Comparison of ENCODE assay signal across 15 cellular contexts in genomic region chr9:123365287-123365880, GRCh38. TPM values are rescaled to one million over a fixed set of nuclear protein-coding genes. Genes with fewer than 3 reads are reported as not detected.
DNase-seq lines count a peak whose midpoint lies in the region; TF ChIP-seq lines count a peak whose summit lies in the region.
"Had no signal": no experiment of that assay in that cellular context is flagged by ENCODE, and none has a peak within 500 bp of the region (broad histone marks: within the 10 kb centered on the region; RNA-seq: fewer than 3 reads in every experiment).

No MANE protein-coding gene starts in this region.

- TF ChIP-seq POLR2A in NB4 (IDR thresholded peaks at IDR 0.05; ENCODE audit: extremely low read depth, insufficient read length): no peak

- H3K4me3 ChIP-seq in NB4 (ENCODE audit: low read depth, low read length): no peak overlapping the region
- H3K4me3 ChIP-seq: body of pancreas, gastroesophageal sphincter, skin epidermis had no signal

- H3K9me3 Mint-ChIP-seq in osteocyte (ENCODE audit: unreplicated experiment): no peaks in the 10 kb centered on the region
- no peaks in the 10 kb centered on the region for H3K9me3 Mint-ChIP-seq in activated T-helper 1 cell treated with anti-CD3 and anti-CD28 coated beads, Interleukin-12 subunit alpha, Interleukin-12 subunit beta, Interleukin-2, Interleukin-4 antibody, amounts not matched to agents 30 ng/mL and 10 ng/mL and 1 ng/mL, durations not matched to agents 14 hours and 24 hours and 36 hours
- H3K9me3 Mint-ChIP-seq: memory B cell had no signal

- H3K4me1 Mint-ChIP-seq in osteocyte (ENCODE audit: unreplicated experiment): peaks cover 24% of the 10 kb centered on the region
- no peaks in the 10 kb centered on the region for H3K4me1 Mint-ChIP-seq in activated T-helper 1 cell treated with anti-CD3 and anti-CD28 coated beads, Interleukin-12 subunit alpha, Interleukin-12 subunit beta, Interleukin-2, Interleukin-4 antibody, amounts not matched to agents 30 ng/mL and 10 ng/mL and 1 ng/mL, durations not matched to agents 14 hours and 24 hours and 36 hours (ENCODE audit: low read depth)

- peak overlapping the region; percentile 55 for H3K27ac ChIP-seq in cingulate gyrus (ENCODE audit: low read depth, low read length)
- H3K27ac ChIP-seq: 22Rv1, body of pancreas, gastroesophageal sphincter, skin epidermis had no signal

- peak; percentile 54 for DNase-seq in DMS 273 (lab: John Stamatoyannopoulos, UW; ENCODE audit: unreplicated experiment)
- no peak for DNase-seq in DMS 273 treated with DMSO at 0.1 percent for 48 hours (lab: John Stamatoyannopoulos, UW)
- no peak for DNase-seq in NB4 (ENCODE audit: low read depth)
- DNase-seq in osteocyte (ENCODE audit: extremely low spot score, unreplicated experiment): no peak
- DNase-seq in HT-29 (ENCODE audit: low spot score): no peak
- no peak for DNase-seq in NCI-H510A (lab: John Stamatoyannopoulos, UW)
- no peak for DNase-seq in activated T-helper 1 cell treated with anti-CD3 and anti-CD28 coated beads, Interleukin-12 subunit alpha, Interleukin-12 subunit beta, Interleukin-2, Interleukin-4 antibody, amounts not matched to agents 30 ng/mL and 10 ng/mL and 1 ng/mL, durations not matched to agents 14 hours and 24 hours and 36 hours (ENCODE audit: low spot score)
- DNase-seq: body of pancreas, GDM1, NCI-H2227 treated with DMSO at 0.1 percent for 48 hours had no signal

- TF ChIP-seq CTCF in NB4 (IDR thresholded peaks at IDR 0.05; ENCODE audit: low read depth, low read length) (peak; percentile 27), osteocyte (IDR thresholded peaks at IDR 0.05) (no peak)

- intact Hi-C loops in activated T-helper 1 cell treated with anti-CD3 and anti-CD28 coated beads, Interleukin-12 subunit alpha, Interleukin-12 subunit beta, Interleukin-2, Interleukin-4 antibody, amounts not matched to agents 30 ng/mL and 10 ng/mL and 1 ng/mL, durations not matched to agents 14 hours and 24 hours and 36 hours (cut with micrococcal nuclease): no loop called here

- peak overlapping the region; percentile 67 for H3K27ac Mint-ChIP-seq in osteocyte (ENCODE audit: unreplicated experiment)
- H3K27ac Mint-ChIP-seq in activated T-helper 1 cell treated with anti-CD3 and anti-CD28 coated beads, Interleukin-12 subunit alpha, Interleukin-12 subunit beta, Interleukin-2, Interleukin-4 antibody, amounts not matched to agents 30 ng/mL and 10 ng/mL and 1 ng/mL, durations not matched to agents 14 hours and 24 hours and 36 hours: no peak overlapping the region
- H3K27ac Mint-ChIP-seq: memory B cell had no signal

- H3K4me3 Mint-ChIP-seq in osteocyte (ENCODE audit: unreplicated experiment): no peak overlapping the region
- no peak overlapping the region for H3K4me3 Mint-ChIP-seq in activated T-helper 1 cell treated with anti-CD3 and anti-CD28 coated beads, Interleukin-12 subunit alpha, Interleukin-12 subunit beta, Interleukin-2, Interleukin-4 antibody, amounts not matched to agents 30 ng/mL and 10 ng/mL and 1 ng/mL, durations not matched to agents 14 hours and 24 hours and 36 hours
- H3K4me3 Mint-ChIP-seq: memory B cell had no signal

- H3K27me3 Mint-ChIP-seq in osteocyte (ENCODE audit: unreplicated experiment): peaks cover 2% of the 10 kb centered on the region
- peaks cover 3% of the 10 kb centered on the region for H3K27me3 Mint-ChIP-seq in activated T-helper 1 cell treated with anti-CD3 and anti-CD28 coated beads, Interleukin-12 subunit alpha, Interleukin-12 subunit beta, Interleukin-2, Interleukin-4 antibody, amounts not matched to agents 30 ng/mL and 10 ng/mL and 1 ng/mL, durations not matched to agents 14 hours and 24 hours and 36 hours (ENCODE audit: insufficient read depth)

- H3K36me3 Mint-ChIP-seq in osteocyte (ENCODE audit: unreplicated experiment): no peaks in the 10 kb centered on the region
- H3K36me3 Mint-ChIP-seq in activated T-helper 1 cell treated with anti-CD3 and anti-CD28 coated beads, Interleukin-12 subunit alpha, Interleukin-12 subunit beta, Interleukin-2, Interleukin-4 antibody, amounts not matched to agents 30 ng/mL and 10 ng/mL and 1 ng/mL, durations not matched to agents 14 hours and 24 hours and 36 hours (ENCODE audit: low read depth): no peaks in the 10 kb centered on the region
- H3K36me3 Mint-ChIP-seq: memory B cell had no signal

RNA-seq across cellular contexts. Expression of gene CRB2, which starts 9.4 kb away (rescaled TPM):
- not detected in 2 replicates for total RNA-seq in osteocyte
- 0.78 and 0.94 TPM in 2 replicates for total RNA-seq in HT-29 (2014; rRNA removed; shearing (Covaris generic))
- not detected in 2 replicates for total RNA-seq in activated T-helper 1 cell treated with anti-CD3 and anti-CD28 coated beads, Interleukin-12 subunit alpha, Interleukin-12 subunit beta, Interleukin-2, Interleukin-4 antibody, amounts not matched to agents 30 ng/mL and 10 ng/mL and 1 ng/mL, durations not matched to agents 14 hours and 24 hours and 36 hours
- total RNA-seq: gastroesophageal sphincter had no signal
